16 cellular contexts compared by ENCODE assay signal in genomic region chr15:58463815-58464697, GRCh38. TPM values are rescaled to one million over a fixed set of nuclear protein-coding genes. Genes with fewer than 3 reads are reported as not detected.
DNase-seq lines count a peak whose midpoint lies in the region; ATAC-seq, FAIRE-seq and TF ChIP-seq lines count a peak whose summit lies in the region.
"Had no signal": no experiment of that assay in that cellular context is flagged by ENCODE, and none has a peak within 500 bp of the region (broad histone marks: within the 10 kb centered on the region; RNA-seq: fewer than 3 reads in every experiment).

No MANE protein-coding gene starts in this region.

- no peak overlapping the region for H3K4me3 ChIP-seq in bronchial epithelial cell (ENCODE audit: low read depth, low read length)
- H3K4me3 ChIP-seq: spleen had no signal

- H3K36me3 ChIP-seq in bronchial epithelial cell (ENCODE audit: control insufficient read depth, insufficient read depth, low read length): no peaks in the 10 kb centered on the region
- H3K36me3 ChIP-seq: spleen had no signal

- H3K36me3 Mint-ChIP-seq in stimulated activated naive CD8-positive, alpha-beta T cell treated with anti-CD3 and anti-CD28 coated beads, Interleukin-15, Interleukin-2, amounts not matched to agents 100 ng/mL and 50 ng/mL, for 24 hours (ENCODE audit: low read depth): no peaks in the 10 kb centered on the region
- H3K36me3 Mint-ChIP-seq: activated CD4-positive, alpha-beta memory T cell treated with anti-CD3 and anti-CD28 coated beads for 36 hours; activated naive CD4-positive, alpha-beta T cell treated with anti-CD3 and anti-CD28 coated beads, Interleukin-2, amount 50 U/mL, for 72 hours; naive B cell had no signal

- no peak for DNase-seq in stimulated activated naive CD8-positive, alpha-beta T cell treated with anti-CD3 and anti-CD28 coated beads, Interleukin-15, Interleukin-2, amounts not matched to agents 100 U/mL and 50 U/mL, for 24 hours
- DNase-seq in NCI-H345 (lab: John Stamatoyannopoulos, UW) (peak; percentile 56), bronchial epithelial cell (ENCODE audit: low read depth) (peak; percentile 44), middle frontal gyrus (ENCODE audit: extremely low spot score, low spot score) (no peak)
- no peak for DNase-seq in activated effector memory CD4-positive, alpha-beta T cell treated with Interleukin-2 at 50 U/mL for 16 hours
- DNase-seq: activated CD4-positive, alpha-beta memory T cell treated with anti-CD3 and anti-CD28 coated beads for 36 hours; cortex of kidney; islet precursor cell; naive B cell; spleen; T-helper 2 cell had no signal

- peak overlapping the region; percentile 76 for H3K27ac Mint-ChIP-seq in stimulated activated naive CD8-positive, alpha-beta T cell treated with anti-CD3 and anti-CD28 coated beads, Interleukin-15, Interleukin-2, amounts not matched to agents 100 ng/mL and 50 ng/mL, for 24 hours
- H3K27ac Mint-ChIP-seq: activated CD4-positive, alpha-beta memory T cell treated with anti-CD3 and anti-CD28 coated beads for 36 hours had no signal

- H3K4me1 Mint-ChIP-seq in stimulated activated naive CD8-positive, alpha-beta T cell treated with anti-CD3 and anti-CD28 coated beads, Interleukin-15, Interleukin-2, amounts not matched to agents 100 ng/mL and 50 ng/mL, for 24 hours (ENCODE audit: low read depth): peaks cover 92% of the 10 kb centered on the region

- TF ChIP-seq CTCF in bronchial epithelial cell (IDR thresholded peaks at IDR 0.05; ENCODE audit: insufficient read depth, low read length, severe bottlenecking): no peak

- H3K27me3 Mint-ChIP-seq in stimulated activated naive CD8-positive, alpha-beta T cell treated with anti-CD3 and anti-CD28 coated beads, Interleukin-15, Interleukin-2, amounts not matched to agents 100 ng/mL and 50 ng/mL, for 24 hours: no peaks in the 10 kb centered on the region
- H3K27me3 Mint-ChIP-seq: activated CD4-positive, alpha-beta memory T cell treated with anti-CD3 and anti-CD28 coated beads for 36 hours; naive B cell had no signal

- no peak overlapping the region for H3K4me3 Mint-ChIP-seq in stimulated activated naive CD8-positive, alpha-beta T cell treated with anti-CD3 and anti-CD28 coated beads, Interleukin-15, Interleukin-2, amounts not matched to agents 100 ng/mL and 50 ng/mL, for 24 hours
- H3K4me3 Mint-ChIP-seq: activated CD4-positive, alpha-beta memory T cell treated with anti-CD3 and anti-CD28 coated beads for 36 hours; naive B cell had no signal

- no peaks in the 10 kb centered on the region for H3K27me3 ChIP-seq in bronchial epithelial cell (ENCODE audit: control insufficient read depth, insufficient read depth, low read length)
- H3K27me3 ChIP-seq: spleen had no signal

- FAIRE-seq in bronchial epithelial cell (lab: Jason Lieb, UNC): no peak
- FAIRE-seq: G401.6 had no signal

- H3K9me3 Mint-ChIP-seq in stimulated activated naive CD8-positive, alpha-beta T cell treated with anti-CD3 and anti-CD28 coated beads, Interleukin-15, Interleukin-2, amounts not matched to agents 100 ng/mL and 50 ng/mL, for 24 hours: peaks cover 5% of the 10 kb centered on the region
- H3K9me3 Mint-ChIP-seq: activated CD4-positive, alpha-beta memory T cell treated with anti-CD3 and anti-CD28 coated beads for 36 hours; naive B cell had no signal

- no peak for ATAC-seq in stimulated activated naive CD8-positive, alpha-beta T cell treated with anti-CD3 and anti-CD28 coated beads, Interleukin-15, Interleukin-2, amounts not matched to agents 100 U/mL and 50 U/mL, for 24 hours
- no peak for ATAC-seq in HG02623 (IDR thresholded peaks at IDR 0.05; ENCODE audit: unreplicated experiment)
- no peak for ATAC-seq in GM18517 (IDR thresholded peaks at IDR 0.05; ENCODE audit: unreplicated experiment)

RNA-seq across cellular contexts. Expression of gene LIPC, which starts 32.3 kb away (rescaled TPM):
- total RNA-seq in bronchial epithelial cell: 0.26 TPM in 1 of 2 replicates, not detected in the other
- total RNA-seq: activated CD4-positive, alpha-beta memory T cell treated with anti-CD3 and anti-CD28 coated beads for 36 hours had no signal

Comparison
In these comparisons a context has a peak if more than half of its experiments do, and no peak if none do; other contexts are left out.
1. DNase-seq: peak in NCI-H345 (single experiment) and bronchial epithelial cell (single experiment); none in stimulated activated naive CD8-positive, alpha-beta T cell treated with anti-CD3 and anti-CD28 coated beads, Interleukin-15, Interleukin-2, amounts not matched to agents 100 U/mL and 50 U/mL, for 24 hours (single experiment), activated effector memory CD4-positive, alpha-beta T cell treated with Interleukin-2 at 50 U/mL for 16 hours (single experiment) and middle frontal gyrus (single experiment).